ENCODE assay signal across 20 cellular contexts in genomic region chr1:244709491-244710368, GRCh38.
"Had no signal": no experiment of that assay in that cellular context is flagged by ENCODE, and none has a peak within 500 bp of the region (broad histone marks: within the 10 kb centered on the region; RNA-seq: fewer than 3 reads in every experiment).

No MANE protein-coding gene starts in this region.

- FAIRE-seq: colon, kidney, pancreas had no signal

- H3K9me3 ChIP-seq: body of pancreas, gastrocnemius medialis, left lung, neutrophil, pancreas, right lobe of liver, thoracic aorta had no signal

- H3K27ac ChIP-seq: body of pancreas, gastrocnemius medialis, left lung, neutrophil, pancreas, right lobe of liver, thoracic aorta had no signal

- H3K4me2 ChIP-seq: smooth muscle cell had no signal

- H3K27me3 Mint-ChIP-seq: activated CD4-positive, alpha-beta T cell treated with anti-CD3 and anti-CD28 coated beads, Interleukin-2, amount 10 ng/mL, durations not matched to agents 24 days and 14 days; activated CD8-positive, alpha-beta T cell treated with anti-CD3 and anti-CD28 coated beads for 36 hours; naive thymus-derived CD8-positive, alpha-beta T cell had no signal

- H3K9me3 Mint-ChIP-seq: activated CD4-positive, alpha-beta T cell treated with anti-CD3 and anti-CD28 coated beads, Interleukin-2, amount 10 ng/mL, durations not matched to agents 24 days and 14 days; activated CD8-positive, alpha-beta T cell treated with anti-CD3 and anti-CD28 coated beads for 36 hours; activated naive CD4-positive, alpha-beta T cell treated with anti-CD3 and anti-CD28 coated beads, Interleukin-2, amount 50 U/mL, for 72 hours; activated T-cell treated with anti-CD3 and anti-CD28 coated beads, Interleukin-2, amount 50 U/mL, for 4 hours; naive thymus-derived CD8-positive, alpha-beta T cell had no signal

- H3K4me1 ChIP-seq: body of pancreas, gastrocnemius medialis, left lung, pancreas, right lobe of liver had no signal

- H3K4me3 Mint-ChIP-seq: activated CD4-positive, alpha-beta T cell treated with anti-CD3 and anti-CD28 coated beads, Interleukin-2, amount 10 ng/mL, durations not matched to agents 24 days and 14 days; activated CD8-positive, alpha-beta T cell treated with anti-CD3 and anti-CD28 coated beads for 36 hours; activated T-cell treated with anti-CD3 and anti-CD28 coated beads, Interleukin-2, amount 50 U/mL, for 4 hours; naive thymus-derived CD8-positive, alpha-beta T cell had no signal

- H3K27ac Mint-ChIP-seq: activated CD4-positive, alpha-beta T cell treated with anti-CD3 and anti-CD28 coated beads, Interleukin-2, amount 10 ng/mL, durations not matched to agents 24 days and 14 days; activated CD8-positive, alpha-beta T cell treated with anti-CD3 and anti-CD28 coated beads for 36 hours had no signal

- H3K27me3 ChIP-seq: body of pancreas, gastrocnemius medialis, left lung, neutrophil, pancreas, right lobe of liver had no signal

- H3K36me3 Mint-ChIP-seq: activated naive CD4-positive, alpha-beta T cell treated with anti-CD3 and anti-CD28 coated beads, Interleukin-2, amount 50 U/mL, for 72 hours had no signal

- DNase-seq: activated CD4-positive, alpha-beta T cell treated with anti-CD3 and anti-CD28 coated beads, Interleukin-2, amount 10 ng/mL, durations not matched to agents 24 days and 14 days; activated CD8-positive, alpha-beta T cell treated with anti-CD3 and anti-CD28 coated beads for 36 hours; activated effector memory CD4-positive, alpha-beta T cell treated with Interleukin-2 at 50 U/mL for 16 hours; activated T-cell treated with anti-CD3 and anti-CD28 coated beads, Interleukin-2, amount 50 U/mL, for 4 hours; body of pancreas; caudate nucleus; gastrocnemius medialis; kidney; left lung; naive thymus-derived CD8-positive, alpha-beta T cell; pancreas; right lobe of liver; stimulated activated CD4-positive, alpha-beta T cell treated with anti-CD3 and anti-CD28 coated beads, Interleukin-4, amount 100 ng/mL, for 1 hour; T-helper 1 cell; T1000 had no signal

- ATAC-seq: activated CD8-positive, alpha-beta T cell treated with anti-CD3 and anti-CD28 coated beads for 36 hours; activated T-cell treated with anti-CD3 and anti-CD28 coated beads, Interleukin-2, amount 50 U/mL, for 4 hours; body of pancreas; gastrocnemius medialis; left lung; naive thymus-derived CD8-positive, alpha-beta T cell had no signal

- H3K4me3 ChIP-seq: body of pancreas, gastrocnemius medialis, left lung, pancreas, right lobe of liver, smooth muscle cell, thoracic aorta had no signal
